7 cellular contexts compared by ENCODE assay signal in genomic region chr12:6697584-6698351, GRCh38. TPM values are rescaled to one million over a fixed set of nuclear protein-coding genes. Genes with fewer than 3 reads are reported as not detected.
A peak's percentile ranks its signal among the peaks of the same experiment; 100 is the strongest.
DNase-seq lines count a peak whose midpoint lies in the region; ATAC-seq, FAIRE-seq and TF ChIP-seq lines count a peak whose summit lies in the region.

No MANE protein-coding gene starts in this region.

- H3K9me3 ChIP-seq in RWPE2 (ENCODE audit: severe bottlenecking): no peaks in the 10 kb centered on the region
- no peaks in the 10 kb centered on the region for H3K9me3 ChIP-seq in sigmoid colon

- peak; percentile 76 for FAIRE-seq in H54 (lab: Jason Lieb, UNC)

- no peak overlapping the region for H3K4me3 ChIP-seq in RWPE2 (ENCODE audit: severe bottlenecking)
- no peak overlapping the region for H3K4me3 ChIP-seq in sigmoid colon

- H3K27me3 ChIP-seq in RWPE2 (ENCODE audit: insufficient read depth, poor library complexity, severe bottlenecking) (peaks cover 9% of the 10 kb centered on the region), sigmoid colon (peaks cover 23 to 72% (median 61%) of the 10 kb centered on the region in 3 donors)

- no peaks in the 10 kb centered on the region for H3K4me1 ChIP-seq in RWPE2 (ENCODE audit: insufficient read depth, poor library complexity, severe bottlenecking)
- peaks cover 0 to 18% (median 15%) of the 10 kb centered on the region in 4 donors for H3K4me1 ChIP-seq in sigmoid colon

- no peak for TF ChIP-seq POLR2A in H54 (IDR thresholded peaks at IDR 0.05; ENCODE audit: low read depth, low read length)
- no peak for TF ChIP-seq POLR2A in sigmoid colon (IDR thresholded peaks at IDR 0.05)

- peak; percentile 75 for DNase-seq in DMS 273 (lab: John Stamatoyannopoulos, UW; ENCODE audit: unreplicated experiment)
- peak; percentile 85 for DNase-seq in H54 (ENCODE audit: insufficient read length, low spot score)
- no peak for DNase-seq in RWPE2 (ENCODE audit: low spot score)
- DNase-seq in fibroblast of gingiva (ENCODE audit: low read depth): peak; percentile 35
- DNase-seq in sigmoid colon: peak; percentile 42
- DNase-seq in GDM1 (lab: John Stamatoyannopoulos, UW): no peak

- H3K27ac ChIP-seq in RWPE2 (ENCODE audit: poor library complexity, severe bottlenecking) (no peak overlapping the region), sigmoid colon (no peak overlapping the region)

- H3K36me3 ChIP-seq in RWPE2 (ENCODE audit: low read depth) (no peaks in the 10 kb centered on the region), sigmoid colon (no peaks in the 10 kb centered on the region)

- ATAC-seq in RWPE2 (ENCODE audit: low read depth) (peak; percentile 79), GM21723 (IDR thresholded peaks at IDR 0.05; ENCODE audit: unreplicated experiment) (no peak)

- TF ChIP-seq CTCF in RWPE2 (IDR thresholded peaks at IDR 0.05; ENCODE audit: poor library complexity, severe bottlenecking) (peak; percentile 52), sigmoid colon (IDR thresholded peaks at IDR 0.05) (no peak)

- TF ChIP-seq EP300 in sigmoid colon (IDR thresholded peaks at IDR 0.05): no peak

- intact Hi-C loops in sigmoid colon (cut with DNase I): no loop called here

- WGBS in sigmoid colon, 2 donors: 65 to 76% methylated on average over 17 of the region's 17 CpGs

RNA-seq across cellular contexts. Expression of gene PIANP, which starts 2.8 kb away (rescaled TPM):
- under 1 TPM; 0.27 to 0.55 (median 0.43) TPM for total RNA-seq in sigmoid colon
- 1 to 10 TPM in 2 of 3 donors, under 1 TPM in 1; 0.46 to 2.0 (median 1.2) TPM for polyA plus RNA-seq in sigmoid colon

RNA-seq across cellular contexts. Expression of gene ZNF384, which starts 8.6 kb away (rescaled TPM):
- 10 to 100 TPM; 24.0 to 32.6 (median 28.7) TPM for total RNA-seq in sigmoid colon
- 10 to 100 TPM; 22.7 to 40.3 (median 30.0) TPM for polyA plus RNA-seq in sigmoid colon

RNA-seq across cellular contexts. Expression of gene COPS7A, which starts 26.1 kb away (rescaled TPM):
- total RNA-seq in sigmoid colon: 10 to 100 TPM; 51.3 to 69.3 (median 60.1) TPM
- 10 to 100 TPM; 48.6 to 52.5 (median 52.3) TPM for polyA plus RNA-seq in sigmoid colon

RNA-seq across cellular contexts. Expression of gene ING4, which starts 34.8 kb away (rescaled TPM):
- total RNA-seq in sigmoid colon: 10 to 100 TPM; 52.8 to 85.9 (median 63.4) TPM
- 10 to 100 TPM; 37.8 to 59.5 (median 42.5) TPM for polyA plus RNA-seq in sigmoid colon

RNA-seq across cellular contexts. Expression of gene ACRBP, which starts 50.5 kb away (rescaled TPM):
- 1 to 10 TPM; 1.2 to 3.9 (median 1.6) TPM for total RNA-seq in sigmoid colon
- 1 to 10 TPM in 2 of 3 donors, not detected in 1; 2.3 to 3.1 TPM for polyA plus RNA-seq in sigmoid colon

Comparison
In these comparisons a context has a peak if more than half of its experiments do, and no peak if none do; other contexts are left out.
1. DNase-seq: peak in DMS 273 (single experiment), H54 (single experiment), fibroblast of gingiva (single experiment) and sigmoid colon (single experiment); none in RWPE2 (single experiment) and GDM1 (single experiment).